Comparison of ENCODE assay signal across 20 cellular contexts in genomic region chr6:111809264-111809663, GRCh38.
DNase-seq lines count a peak whose midpoint lies in the region; ATAC-seq, FAIRE-seq and TF ChIP-seq lines count a peak whose summit lies in the region.
"Had no signal": no experiment of that assay in that cellular context is flagged by ENCODE, and none has a peak within 500 bp of the region (broad histone marks: within the 10 kb centered on the region; RNA-seq: fewer than 3 reads in every experiment).

No MANE protein-coding gene starts in this region.

- H3K27me3 Mint-ChIP-seq in CD4-positive, CD25-positive, alpha-beta regulatory T cell, result no peaks in the 10 kb centered on the region
- no peaks in the 10 kb centered on the region for H3K27me3 Mint-ChIP-seq in CD8-positive, alpha-beta T cell (ENCODE audit: low read depth)
- no peaks in the 10 kb centered on the region for H3K27me3 Mint-ChIP-seq in effector memory CD8-positive, alpha-beta T cell
- H3K27me3 Mint-ChIP-seq: memory B cell had no signal

- TF ChIP-seq CTCF in CD8-positive, alpha-beta T cell (IDR thresholded peaks at IDR 0.05), result no peak
- TF ChIP-seq CTCF in left ventricle myocardium inferior (IDR thresholded peaks at IDR 0.05; ENCODE audit: borderline replicate concordance), result no peak

- no peak overlapping the region for H3K4me3 ChIP-seq in CD4-positive, CD25-positive, alpha-beta regulatory T cell (ENCODE audit: low read depth, low read length)
- no peak overlapping the region for H3K4me3 ChIP-seq in CD8-positive, alpha-beta T cell (ENCODE audit: low read depth, low read length)
- no peak overlapping the region for H3K4me3 ChIP-seq in left ventricle myocardium inferior
- H3K4me3 ChIP-seq: BLaER1 treated with 17β-estradiol and CSF1 and Interleukin-3, amounts not matched to agents 10 nM and 100 nM; esophagus muscularis mucosa; heart left ventricle; psoas muscle; thyroid gland had no signal

- no peak for ATAC-seq in CD4-positive, CD25-positive, alpha-beta regulatory T cell (ENCODE audit: low read depth in 2 of 2)
- no peak for ATAC-seq in CD8-positive, alpha-beta T cell
- ATAC-seq in effector memory CD8-positive, alpha-beta T cell (replicated peaks), result no peak
- ATAC-seq in left colon, result no peak
- ATAC-seq: heart left ventricle, psoas muscle had no signal

- FAIRE-seq in RCC 7860 (lab: Jason Lieb, UNC), result no peak
- FAIRE-seq: bronchial epithelial cell, GM18507 had no signal

- H3K27me3 ChIP-seq in CD4-positive, CD25-positive, alpha-beta regulatory T cell (ENCODE audit: control insufficient read depth, insufficient read depth, low read length), result no peaks in the 10 kb centered on the region
- H3K27me3 ChIP-seq in CD8-positive, alpha-beta T cell (ENCODE audit: insufficient read depth, low read length), result no peaks in the 10 kb centered on the region
- H3K27me3 ChIP-seq in left ventricle myocardium inferior (ENCODE audit: low read depth), result no peaks in the 10 kb centered on the region
- H3K27me3 ChIP-seq: BLaER1 treated with 17β-estradiol and CSF1 and Interleukin-3, amounts not matched to agents 10 nM and 100 nM; esophagus muscularis mucosa; heart left ventricle; thyroid gland had no signal

- peak overlapping the region; percentile 58 for H3K27ac ChIP-seq in CD4-positive, CD25-positive, alpha-beta regulatory T cell (ENCODE audit: insufficient read depth, low read length, poor library complexity, severe bottlenecking)
- H3K27ac ChIP-seq in CD8-positive, alpha-beta T cell (ENCODE audit: low read depth, low read length), result no peak overlapping the region
- no peak overlapping the region for H3K27ac ChIP-seq in left ventricle myocardium inferior (replicated peaks)
- H3K27ac ChIP-seq: BLaER1 treated with 17β-estradiol and CSF1 and Interleukin-3, amounts not matched to agents 10 nM and 100 nM; esophagus muscularis mucosa; heart left ventricle; KMS-11; psoas muscle; VCaP had no signal

- H3K4me1 Mint-ChIP-seq in CD4-positive, CD25-positive, alpha-beta regulatory T cell, result peaks cover 66 to 97% (median 83%) of the 10 kb centered on the region in 4 donors
- H3K4me1 Mint-ChIP-seq in CD8-positive, alpha-beta T cell (ENCODE audit: low read depth), result peaks cover 95% of the 10 kb centered on the region
- H3K4me1 Mint-ChIP-seq in effector memory CD8-positive, alpha-beta T cell (ENCODE audit: low read depth in 2 of 2), result peaks cover 71 to 90% of the 10 kb centered on the region in 2 donors

- peak overlapping the region in 1 of 4 donors; percentile 1 for H3K4me3 Mint-ChIP-seq in CD4-positive, CD25-positive, alpha-beta regulatory T cell
- no peak overlapping the region for H3K4me3 Mint-ChIP-seq in CD8-positive, alpha-beta T cell
- no peak overlapping the region for H3K4me3 Mint-ChIP-seq in effector memory CD8-positive, alpha-beta T cell
- H3K4me3 Mint-ChIP-seq: H9, memory B cell, nephron had no signal

- CTCF ChIA-PET in CD8-positive, alpha-beta T cell (lab: Charles Lee), result interaction anchor here (0.9 to 1.5 kb wide), 3 partner anchors 9 to 99 kb away, joined by 3 read pairs; no protein-coding TSS in a partner anchor

- H3K27ac Mint-ChIP-seq in CD4-positive, CD25-positive, alpha-beta regulatory T cell, result peak overlapping the region; percentile 48 to 89 (median 60)
- H3K27ac Mint-ChIP-seq in CD8-positive, alpha-beta T cell, result peak overlapping the region; percentile 81
- peak overlapping the region; percentile 73 to 94 for H3K27ac Mint-ChIP-seq in effector memory CD8-positive, alpha-beta T cell
- H3K27ac Mint-ChIP-seq: H9, memory B cell had no signal

- peaks cover 100% of the 10 kb centered on the region for H3K4me1 ChIP-seq in CD4-positive, CD25-positive, alpha-beta regulatory T cell (ENCODE audit: control insufficient read depth, insufficient read depth, low read length, poor library complexity, severe bottlenecking)
- H3K4me1 ChIP-seq in CD8-positive, alpha-beta T cell (ENCODE audit: insufficient read depth, low read length), result peaks cover 95% of the 10 kb centered on the region
- peaks cover 55% of the 10 kb centered on the region for H3K4me1 ChIP-seq in left ventricle myocardium inferior
- H3K4me1 ChIP-seq: psoas muscle had no signal

- POLR2A ChIA-PET in CD8-positive, alpha-beta T cell (lab: Charles Lee), result no interaction called here

- H3K9me3 Mint-ChIP-seq in CD4-positive, CD25-positive, alpha-beta regulatory T cell, result peaks cover 0 to 2% (median 0%) of the 10 kb centered on the region in 7 donors
- H3K9me3 Mint-ChIP-seq in CD8-positive, alpha-beta T cell, result no peaks in the 10 kb centered on the region
- no peaks in the 10 kb centered on the region for H3K9me3 Mint-ChIP-seq in effector memory CD8-positive, alpha-beta T cell
- H3K9me3 Mint-ChIP-seq: H9, memory B cell, nephron had no signal

- no peak for DNase-seq in CD4-positive, CD25-positive, alpha-beta regulatory T cell
- DNase-seq in CD8-positive, alpha-beta T cell, result no peak
- DNase-seq in RCC 7860 (ENCODE audit: low spot score), result peak; percentile 27
- no peak for DNase-seq in effector memory CD8-positive, alpha-beta T cell
- no peak for DNase-seq in central memory CD4-positive, alpha-beta T cell
- DNase-seq in left colon, result no peak
- DNase-seq in left ventricle myocardium inferior, result no peak
- DNase-seq: H9, heart left ventricle, NCI-H1105, psoas muscle, thyroid gland had no signal

- intact Hi-C loops in CD8-positive, alpha-beta T cell (cut with DNase I, micrococcal nuclease), result loop anchor here in 1 of 2 experiments (5.0 kb wide), 1 partner anchor 97 kb away; no protein-coding TSS in a partner anchor
- intact Hi-C loops in left colon (cut with DNase I, micrococcal nuclease), result no loop called here
- intact Hi-C loops in left ventricle myocardium inferior (cut with micrococcal nuclease), result no loop called here

- peaks cover 12% of the 10 kb centered on the region for H3K36me3 ChIP-seq in CD4-positive, CD25-positive, alpha-beta regulatory T cell (ENCODE audit: control insufficient read depth, insufficient read depth, low read length)
- no peaks in the 10 kb centered on the region for H3K36me3 ChIP-seq in CD8-positive, alpha-beta T cell (ENCODE audit: insufficient read depth, low read length)
- no peaks in the 10 kb centered on the region for H3K36me3 ChIP-seq in left ventricle myocardium inferior
- H3K36me3 ChIP-seq: esophagus muscularis mucosa, thyroid gland had no signal

- H3K9me3 ChIP-seq in CD4-positive, CD25-positive, alpha-beta regulatory T cell (ENCODE audit: control insufficient read depth in 2 of 2, low read length in 2 of 2), result no peaks in the 10 kb centered on the region
- no peaks in the 10 kb centered on the region for H3K9me3 ChIP-seq in CD8-positive, alpha-beta T cell (ENCODE audit: low read length)
- H3K9me3 ChIP-seq in left ventricle myocardium inferior (replicated peaks), result no peaks in the 10 kb centered on the region
- H3K9me3 ChIP-seq: BLaER1 treated with 17β-estradiol and CSF1 and Interleukin-3, amounts not matched to agents 10 nM and 100 nM; esophagus muscularis mucosa; heart left ventricle; psoas muscle; thyroid gland had no signal

- H3K36me3 Mint-ChIP-seq in CD4-positive, CD25-positive, alpha-beta regulatory T cell, result peaks cover 23% of the 10 kb centered on the region
- peaks cover 38% of the 10 kb centered on the region for H3K36me3 Mint-ChIP-seq in CD8-positive, alpha-beta T cell
- H3K36me3 Mint-ChIP-seq in effector memory CD8-positive, alpha-beta T cell (ENCODE audit: insufficient read depth), result peaks cover 40% of the 10 kb centered on the region
